9 cellular contexts compared by ENCODE assay signal in genomic region chr12:6527711-6528110, GRCh38. TPM values are rescaled to one million over a fixed set of nuclear protein-coding genes. Genes with fewer than 3 reads are reported as not detected.
DNase-seq lines count a peak whose midpoint lies in the region; ATAC-seq, FAIRE-seq and TF ChIP-seq lines count a peak whose summit lies in the region.
"Had no signal": no experiment of that assay in that cellular context is flagged by ENCODE, and none has a peak within 500 bp of the region (broad histone marks: within the 10 kb centered on the region; RNA-seq: fewer than 3 reads in every experiment).

No MANE protein-coding gene starts in this region.

- peaks cover 66% of the 10 kb centered on the region for H3K36me3 ChIP-seq in CD8-positive, alpha-beta memory T cell (ENCODE audit: insufficient read depth, low read length)
- H3K36me3 ChIP-seq in SK-N-MC (ENCODE audit: insufficient read depth, low read length) (peaks cover 97% of the 10 kb centered on the region), stomach smooth muscle (ENCODE audit: control insufficient read depth in 2 of 2, insufficient read depth in 2 of 2, low read length in 2 of 2) (peaks cover 57 to 62% of the 10 kb centered on the region in 2 donors)

- peak overlapping the region in 5 of 8 donors; percentile 36 to 77 (median 68) for H3K27ac Mint-ChIP-seq in CD8-positive, alpha-beta memory T cell
- H3K27ac Mint-ChIP-seq: CD8-positive, alpha-beta T cell had no signal

- FAIRE-seq in A549 (lab: Jason Lieb, UNC) = no peak
- FAIRE-seq: H54 had no signal

- CTCF ChIA-PET in A549 (lab: Yijun Ruan, JAX) = interaction anchor here (0.6 to 3.1 kb wide), 7 partner anchors 11 to 419 kb away, joined by 3 to 27 read pairs (median 5); no protein-coding TSS in a partner anchor
- CTCF ChIA-PET in CD8-positive, alpha-beta memory T cell (lab: Charles Lee) = no interaction called here

- POLR2A ChIA-PET in A549 (lab: Yijun Ruan, JAX) = no interaction called here
- POLR2A ChIA-PET in CD8-positive, alpha-beta memory T cell (lab: Charles Lee) = no interaction called here

- no peaks in the 10 kb centered on the region for H3K9me3 ChIP-seq in A549
- H3K9me3 ChIP-seq in CD8-positive, alpha-beta memory T cell (ENCODE audit: low read length) = no peaks in the 10 kb centered on the region
- no peaks in the 10 kb centered on the region for H3K9me3 ChIP-seq in SK-N-MC (ENCODE audit: low read depth, low read length)
- no peaks in the 10 kb centered on the region for H3K9me3 ChIP-seq in stomach smooth muscle (ENCODE audit: control insufficient read depth in 2 of 2, low read length in 2 of 2)

- H3K9ac ChIP-seq in SK-N-MC (ENCODE audit: insufficient read length) (no peak overlapping the region), stomach smooth muscle (ENCODE audit: low read length in 2 of 2) (no peak overlapping the region)

- no peaks in the 10 kb centered on the region for H3K27me3 ChIP-seq in CD8-positive, alpha-beta memory T cell (ENCODE audit: insufficient read depth, low read length, poor library complexity, severe bottlenecking)
- no peaks in the 10 kb centered on the region for H3K27me3 ChIP-seq in stomach smooth muscle (ENCODE audit: control insufficient read depth in 1 of 2, insufficient read depth in 2 of 2, low read length in 2 of 2)

- H3K9me3 Mint-ChIP-seq in CD8-positive, alpha-beta memory T cell = no peaks in the 10 kb centered on the region
- H3K9me3 Mint-ChIP-seq: CD14-positive monocyte; CD8-positive, alpha-beta T cell had no signal

- H3K4me2 ChIP-seq in A549 = no peak overlapping the region

- no peak for ATAC-seq in A549
- ATAC-seq: CD8-positive, alpha-beta T cell had no signal

- H3K27ac ChIP-seq in A549 (no peak overlapping the region), SK-N-MC (peak overlapping the region; percentile 27; the same call in 1 of the 2 replicates), stomach smooth muscle (ENCODE audit: low read length) (peak overlapping the region; percentile 18)
- H3K27ac ChIP-seq in CD8-positive, alpha-beta memory T cell (ENCODE audit: low read depth, low read length) = no peak overlapping the region

- TF ChIP-seq RAD21 in A549 (conservative IDR thresholded peaks at IDR 0.05 in 1 of 2, IDR thresholded peaks at IDR 0.05 in 1 of 2) = no peak

- no peak overlapping the region for H3K4me3 Mint-ChIP-seq in CD8-positive, alpha-beta memory T cell
- H3K4me3 Mint-ChIP-seq: CD14-positive monocyte; CD8-positive, alpha-beta T cell had no signal

- TF ChIP-seq EP300 in A549 (IDR thresholded peaks at IDR 0.05) = no peak

- H3K4me3 ChIP-seq in A549 (no peak overlapping the region), SK-N-MC (no peak overlapping the region), stomach smooth muscle (ENCODE audit: low read length in 2 of 2) (no peak overlapping the region)
- no peak overlapping the region for H3K4me3 ChIP-seq in CD8-positive, alpha-beta memory T cell (ENCODE audit: low read length)

- peaks cover 10 to 14% (median 10%) of the 10 kb centered on the region in 3 donors for H3K4me1 Mint-ChIP-seq in CD8-positive, alpha-beta memory T cell

- H3K27me3 Mint-ChIP-seq in CD8-positive, alpha-beta memory T cell = no peaks in the 10 kb centered on the region

- no peak for TF ChIP-seq POLR2A in A549 (IDR thresholded peaks at IDR 0.05; ENCODE audit: low read length)

- DNase-seq in A549 (ENCODE audit: low read depth in 1 of 2, low spot score in 1 of 2) = no peak
- no peak for DNase-seq in CD8-positive, alpha-beta memory T cell
- no peak for DNase-seq in SK-N-MC (ENCODE audit: low read depth, low spot score)
- DNase-seq in NCI-H82 (lab: John Stamatoyannopoulos, UW) = no peak
- no peak for DNase-seq in SW 1271 (lab: John Stamatoyannopoulos, UW)
- DNase-seq: CD8-positive, alpha-beta T cell had no signal

- peaks cover 17% of the 10 kb centered on the region for H3K4me1 ChIP-seq in A549
- peaks cover 8% of the 10 kb centered on the region for H3K4me1 ChIP-seq in CD8-positive, alpha-beta memory T cell (ENCODE audit: insufficient read depth, low read length)
- peaks cover 10% of the 10 kb centered on the region for H3K4me1 ChIP-seq in stomach smooth muscle (ENCODE audit: control insufficient read depth, insufficient read depth, low read length)

- TF ChIP-seq CTCF in A549 (IDR thresholded peaks at IDR 0.05) = no peak

- peaks cover 8 to 90% (median 32%) of the 10 kb centered on the region in 3 donors for H3K36me3 Mint-ChIP-seq in CD8-positive, alpha-beta memory T cell

- 94% methylated on average over 4 of the region's 4 CpGs for WGBS in A549 (ENCODE audit: missing lambda C conversion rate)

TF ChIP-seq in A549, 52 proteins besides CTCF, POLR2A, EP300 and RAD21:
- TF ChIP-seq MAFK (IDR thresholded peaks at IDR 0.05; ENCODE audit: partially characterized antibody) (peak; percentile 86), ZFP36 (IDR thresholded peaks at IDR 0.05; ENCODE audit: borderline replicate concordance, partially characterized antibody) (no peak), RNF2 (IDR thresholded peaks at IDR 0.05; ENCODE audit: borderline replicate concordance, low read depth) (no peak), CBX2 (IDR thresholded peaks at IDR 0.05; ENCODE audit: borderline replicate concordance, low read depth) (no peak)

RNA-seq across cellular contexts. Expression of gene GAPDH, which starts 6.6 kb away (rescaled TPM):
- polyA plus RNA-seq in A549 (2011; rRNA removed) (10,036 and 10,800 TPM in 2 replicates), A549 (2017; fragmentation: RNase III; extraction: RNeasy Plus Mini Kit Qiagen cat#74134 plus additional on column Dnase treatment) (6,292 to 6,607 TPM (median 6,463 TPM) in 3 replicates)
- 21,407 and 21,524 TPM in 2 replicates for polyA plus RNA-seq in A549 (2012; cell fraction: cytosol; rRNA removed)
- 14,086 and 20,182 TPM in 2 replicates for polyA plus RNA-seq in A549 (2012; cell fraction: nucleus; rRNA removed)
- 13,401 and 18,844 TPM in 2 replicates for polyA minus RNA-seq in A549 (2011; rRNA and poly(A)+ RNA removed)
- 1,000 to 10,000 TPM; 7,182 to 7,238 TPM for total RNA-seq in CD8-positive, alpha-beta memory T cell
- 1,770 TPM for polyA plus RNA-seq in CD8-positive, alpha-beta memory T cell

RNA-seq across cellular contexts. Expression of gene IFFO1, which starts 28.1 kb away (rescaled TPM):
- polyA plus RNA-seq in A549 (2011; rRNA removed) (0.74 and 1.0 TPM in 2 replicates), A549 (2017; fragmentation: RNase III; extraction: RNeasy Plus Mini Kit Qiagen cat#74134 plus additional on column Dnase treatment) (0.94 to 1.5 TPM (median 1.1 TPM) in 3 replicates)
- polyA plus RNA-seq in A549 (2012; cell fraction: cytosol; rRNA removed) = 0.74 and 1.1 TPM in 2 replicates
- polyA plus RNA-seq in A549 (2012; cell fraction: nucleus; rRNA removed) = 3.3 and 3.8 TPM in 2 replicates
- polyA minus RNA-seq in A549 (2011; rRNA and poly(A)+ RNA removed) = 1.2 and 1.3 TPM in 2 replicates
- total RNA-seq in CD8-positive, alpha-beta memory T cell = 10 to 100 TPM; 14.2 to 15.1 TPM
- 12.2 TPM for polyA plus RNA-seq in CD8-positive, alpha-beta memory T cell

RNA-seq across cellular contexts. Expression of gene NCAPD2, which starts 33.8 kb away (rescaled TPM):
- 130 and 145 TPM in 2 replicates for polyA plus RNA-seq in A549 (2011; rRNA removed)
- 86.9 and 90.0 TPM in 2 replicates for polyA plus RNA-seq in A549 (2012; cell fraction: cytosol; rRNA removed)
- polyA plus RNA-seq in A549 (2012; cell fraction: nucleus; rRNA removed) = 124 and 125 TPM in 2 replicates
- 76.1 to 82.0 TPM (median 77.3 TPM) in 3 replicates for polyA plus RNA-seq in A549 (2017; fragmentation: RNase III; extraction: RNeasy Plus Mini Kit Qiagen cat#74134 plus additional on column Dnase treatment)
- polyA minus RNA-seq in A549 (2011; rRNA and poly(A)+ RNA removed) = 163 and 187 TPM in 2 replicates
- total RNA-seq in CD8-positive, alpha-beta memory T cell = 10 to 100 TPM; 96.5 to 97.5 TPM
- 29.8 TPM for polyA plus RNA-seq in CD8-positive, alpha-beta memory T cell

RNA-seq across cellular contexts. Expression of gene MRPL51, which starts 34.6 kb away (rescaled TPM):
- polyA plus RNA-seq in A549 (2011; rRNA removed) (181 and 337 TPM in 2 replicates), A549 (2017; fragmentation: RNase III; extraction: RNeasy Plus Mini Kit Qiagen cat#74134 plus additional on column Dnase treatment) (260 to 272 TPM (median 265 TPM) in 3 replicates)
- 198 and 262 TPM in 2 replicates for polyA plus RNA-seq in A549 (2012; cell fraction: cytosol; rRNA removed)
- polyA plus RNA-seq in A549 (2012; cell fraction: nucleus; rRNA removed) = 65.6 and 118 TPM in 2 replicates
- polyA minus RNA-seq in A549 (2011; rRNA and poly(A)+ RNA removed) = 33.9 and 50.6 TPM in 2 replicates
- 100 to 1,000 TPM; 317 to 327 TPM for total RNA-seq in CD8-positive, alpha-beta memory T cell
- polyA plus RNA-seq in CD8-positive, alpha-beta memory T cell = 222 TPM

RNA-seq across cellular contexts. Expression of gene NOP2, which starts 40.4 kb away (rescaled TPM):
- polyA plus RNA-seq in A549 (2011; rRNA removed) (162 and 176 TPM in 2 replicates), A549 (2017; fragmentation: RNase III; extraction: RNeasy Plus Mini Kit Qiagen cat#74134 plus additional on column Dnase treatment) (100 to 108 TPM (median 104 TPM) in 3 replicates)
- polyA plus RNA-seq in A549 (2012; cell fraction: cytosol; rRNA removed) = 82.7 and 85.6 TPM in 2 replicates
- polyA plus RNA-seq in A549 (2012; cell fraction: nucleus; rRNA removed) = 293 and 335 TPM in 2 replicates
- polyA minus RNA-seq in A549 (2011; rRNA and poly(A)+ RNA removed) = 90.2 and 92.1 TPM in 2 replicates
- 100 to 1,000 TPM; 170 to 172 TPM for total RNA-seq in CD8-positive, alpha-beta memory T cell
- 34.0 TPM for polyA plus RNA-seq in CD8-positive, alpha-beta memory T cell

Comparison
In these comparisons a context has a peak if more than half of its experiments do, and no peak if none do; other contexts are left out.
1. H3K27ac ChIP-seq: peak in SK-N-MC (single experiment) and stomach smooth muscle (single experiment); none in A549 (0 of 2) and CD8-positive, alpha-beta memory T cell (single experiment).